ENCODE assay signal across 14 cellular contexts in the genomic region with DNA sequence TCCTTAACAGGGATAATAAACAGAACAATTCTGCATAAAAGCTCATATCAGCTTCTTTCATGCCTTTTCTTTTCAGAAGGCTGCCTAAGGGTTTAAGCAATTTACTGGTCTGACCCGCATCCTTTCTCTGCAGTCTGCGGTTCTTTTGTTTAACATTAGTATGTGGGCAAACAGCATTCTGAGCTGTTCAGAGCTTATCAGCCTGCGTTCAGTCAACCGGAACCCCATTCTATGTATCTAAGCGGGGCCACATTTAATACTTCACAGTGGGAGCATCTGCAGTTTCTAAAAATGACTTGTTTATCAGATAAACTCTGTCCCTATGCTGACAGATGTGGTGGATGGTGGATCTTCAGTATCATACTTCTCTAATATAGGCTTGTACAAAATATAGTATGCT.
A peak's percentile ranks its signal among the peaks of the same experiment; 100 is the strongest.
DNase-seq lines count a peak whose midpoint lies in the region; ATAC-seq and TF ChIP-seq lines count a peak whose summit lies in the region.
"Had no signal": no experiment of that assay in that cellular context is flagged by ENCODE, and none has a peak within 500 bp of the region (broad histone marks: within the 10 kb centered on the region; RNA-seq: fewer than 3 reads in every experiment).

No MANE protein-coding gene starts in this region.

- TF ChIP-seq CTCF in WTC11 (IDR thresholded peaks at IDR 0.05) = no peak

- H3K27me3 Mint-ChIP-seq in WTC11 (ENCODE audit: low read depth) = no peaks in the 10 kb centered on the region
- H3K27me3 Mint-ChIP-seq: activated naive CD8-positive, alpha-beta T cell treated with anti-CD3 and anti-CD28 coated beads for 36 hours; CD4-positive, alpha-beta memory T cell; effector memory CD8-positive, alpha-beta T cell had no signal

- ATAC-seq in WTC11 = no peak; the same call in 1 of the 2 replicates
- no peak for ATAC-seq in activated CD4-positive, CD25-positive, alpha-beta regulatory T cell treated with anti-CD3 and anti-CD28 coated beads, Interleukin-2, amount 50 U/mL, for 24 hours
- ATAC-seq in GM18870 (IDR thresholded peaks at IDR 0.05; ENCODE audit: unreplicated experiment) = no peak
- ATAC-seq: effector memory CD8-positive, alpha-beta T cell had no signal

- peak overlapping the region; percentile 5; the same call in 1 of the 2 replicates for H3K4me3 Mint-ChIP-seq in WTC11
- H3K4me3 Mint-ChIP-seq: activated naive CD8-positive, alpha-beta T cell treated with anti-CD3 and anti-CD28 coated beads for 36 hours; CD4-positive, alpha-beta memory T cell; effector memory CD8-positive, alpha-beta T cell; T-helper 1 cell treated with Interleukin-12 subunit alpha and Interleukin-12 subunit beta and Interleukin-4 antibody, amounts not matched to agents 30 μg/mL and 1 μg/mL, for 36 hours had no signal

- H3K27ac Mint-ChIP-seq in WTC11 = peak overlapping the region; percentile 86
- H3K27ac Mint-ChIP-seq: activated naive CD8-positive, alpha-beta T cell treated with anti-CD3 and anti-CD28 coated beads for 36 hours; CD4-positive, alpha-beta memory T cell; effector memory CD8-positive, alpha-beta T cell; T-helper 1 cell treated with Interleukin-12 subunit alpha and Interleukin-12 subunit beta and Interleukin-4 antibody, amounts not matched to agents 30 μg/mL and 1 μg/mL, for 36 hours had no signal

- H3K4me1 Mint-ChIP-seq in WTC11 = peaks cover 90% of the 10 kb centered on the region
- H3K4me1 Mint-ChIP-seq: activated naive CD8-positive, alpha-beta T cell treated with anti-CD3 and anti-CD28 coated beads for 36 hours; CD4-positive, alpha-beta memory T cell had no signal

- POLR2A ChIA-PET in WTC11 (lab: Charles Lee) = interaction anchor here (0.6 kb wide), 1 partner anchor 86 kb away, joined by 4 read pairs; no protein-coding TSS in a partner anchor

- CTCF ChIA-PET in WTC11 (lab: Charles Lee) = no interaction called here

- no peaks in the 10 kb centered on the region for H3K36me3 Mint-ChIP-seq in WTC11
- H3K36me3 Mint-ChIP-seq: activated naive CD8-positive, alpha-beta T cell treated with anti-CD3 and anti-CD28 coated beads for 36 hours; CD4-positive, alpha-beta memory T cell had no signal

- no peaks in the 10 kb centered on the region for H3K9me3 Mint-ChIP-seq in WTC11
- H3K9me3 Mint-ChIP-seq: T-helper 1 cell treated with Interleukin-12 subunit alpha and Interleukin-12 subunit beta and Interleukin-4 antibody, amounts not matched to agents 30 μg/mL and 1 μg/mL, for 36 hours had no signal

- peak; percentile 15 for DNase-seq in NCI-H2029 (lab: John Stamatoyannopoulos, UW)
- DNase-seq in NCI-H2029 treated with DMSO at 0.1 percent for 48 hours (lab: John Stamatoyannopoulos, UW) = no peak
- peak; percentile 65 for DNase-seq in NCI-H2107 treated with DMSO at 0.1 percent for 48 hours (lab: John Stamatoyannopoulos, UW; ENCODE audit: unreplicated experiment)
- DNase-seq in WTC11 (ENCODE audit: low spot score) = no peak
- DNase-seq in retina = peak; percentile 55
- no peak for DNase-seq in MV-4-11 (lab: John Stamatoyannopoulos, UW)
- DNase-seq: activated CD4-positive, alpha-beta T cell treated with anti-CD3 and anti-CD28 coated beads for 48 hours; activated naive CD8-positive, alpha-beta T cell treated with anti-CD3 and anti-CD28 coated beads for 36 hours; CD4-positive, alpha-beta memory T cell; effector memory CD8-positive, alpha-beta T cell; NCI-H524 had no signal

TF ChIP-seq in WTC11, 78 proteins besides CTCF, POLR2A, EP300 and RAD21 (continues in another document):
- TF ChIP-seq ZNF396 (CRISPR knock-in tag; IDR thresholded peaks at IDR 0.05; ENCODE audit: borderline replicate concordance) = no peak
- TF ChIP-seq, protein P1, sequence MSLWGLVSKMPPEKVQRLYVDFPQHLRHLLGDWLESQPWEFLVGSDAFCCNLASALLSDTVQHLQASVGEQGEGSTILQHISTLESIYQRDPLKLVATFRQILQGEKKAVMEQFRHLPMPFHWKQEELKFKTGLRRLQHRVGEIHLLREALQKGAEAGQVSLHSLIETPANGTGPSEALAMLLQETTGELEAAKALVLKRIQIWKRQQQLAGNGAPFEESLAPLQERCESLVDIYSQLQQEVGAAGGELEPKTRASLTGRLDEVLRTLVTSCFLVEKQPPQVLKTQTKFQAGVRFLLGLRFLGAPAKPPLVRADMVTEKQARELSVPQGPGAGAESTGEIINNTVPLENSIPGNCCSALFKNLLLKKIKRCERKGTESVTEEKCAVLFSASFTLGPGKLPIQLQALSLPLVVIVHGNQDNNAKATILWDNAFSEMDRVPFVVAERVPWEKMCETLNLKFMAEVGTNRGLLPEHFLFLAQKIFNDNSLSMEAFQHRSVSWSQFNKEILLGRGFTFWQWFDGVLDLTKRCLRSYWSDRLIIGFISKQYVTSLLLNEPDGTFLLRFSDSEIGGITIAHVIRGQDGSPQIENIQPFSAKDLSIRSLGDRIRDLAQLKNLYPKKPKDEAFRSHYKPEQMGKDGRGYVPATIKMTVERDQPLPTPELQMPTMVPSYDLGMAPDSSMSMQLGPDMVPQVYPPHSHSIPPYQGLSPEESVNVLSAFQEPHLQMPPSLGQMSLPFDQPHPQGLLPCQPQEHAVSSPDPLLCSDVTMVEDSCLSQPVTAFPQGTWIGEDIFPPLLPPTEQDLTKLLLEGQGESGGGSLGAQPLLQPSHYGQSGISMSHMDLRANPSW (CRISPR knock-in tag; conservative IDR thresholded peaks at IDR 0.05; ENCODE audit: low read depth) = no peak
- TF ChIP-seq FOXJ3 (CRISPR knock-in tag; IDR thresholded peaks at IDR 0.05; ENCODE audit: borderline replicate concordance) = no peak
- no peak for TF ChIP-seq IRF2 (CRISPR knock-in tag; IDR thresholded peaks at IDR 0.05; ENCODE audit: borderline replicate concordance, low read depth)
- TF ChIP-seq TCF7 (CRISPR knock-in tag; IDR thresholded peaks at IDR 0.05; ENCODE audit: low read depth) = no peak
- TF ChIP-seq FOXP4 (CRISPR knock-in tag; IDR thresholded peaks at IDR 0.05) = no peak
- no peak for TF ChIP-seq ZNF512 (CRISPR knock-in tag; IDR thresholded peaks at IDR 0.05; ENCODE audit: borderline replicate concordance)
- no peak for TF ChIP-seq NFYB (CRISPR knock-in tag; conservative IDR thresholded peaks at IDR 0.05; ENCODE audit: low read depth)
- TF ChIP-seq ZNF219 (CRISPR knock-in tag; IDR thresholded peaks at IDR 0.05; ENCODE audit: borderline replicate concordance) = no peak
- no peak for TF ChIP-seq TEAD4 (CRISPR knock-in tag; IDR thresholded peaks at IDR 0.05)
- no peak for TF ChIP-seq KAT7 (CRISPR knock-in tag; IDR thresholded peaks at IDR 0.05; ENCODE audit: borderline replicate concordance)
- TF ChIP-seq RORB (CRISPR knock-in tag; IDR thresholded peaks at IDR 0.05) = no peak
- TF ChIP-seq ERG (CRISPR knock-in tag; IDR thresholded peaks at IDR 0.05) = no peak
- no peak for TF ChIP-seq ZSCAN18 (CRISPR knock-in tag; IDR thresholded peaks at IDR 0.05)
- no peak for TF ChIP-seq JUN (CRISPR knock-in tag; IDR thresholded peaks at IDR 0.05)

Comparison
In these comparisons a context has a peak if more than half of its experiments do, and no peak if none do; other contexts are left out.
1. DNase-seq: peak in NCI-H2029 (single experiment), NCI-H2107 treated with DMSO at 0.1 percent for 48 hours (single experiment) and retina (single experiment); none in NCI-H2029 treated with DMSO at 0.1 percent for 48 hours (single experiment), WTC11 (single experiment) and MV-4-11 (single experiment).